Comparison of ENCODE assay signal across 9 cellular contexts in the genomic region with DNA sequence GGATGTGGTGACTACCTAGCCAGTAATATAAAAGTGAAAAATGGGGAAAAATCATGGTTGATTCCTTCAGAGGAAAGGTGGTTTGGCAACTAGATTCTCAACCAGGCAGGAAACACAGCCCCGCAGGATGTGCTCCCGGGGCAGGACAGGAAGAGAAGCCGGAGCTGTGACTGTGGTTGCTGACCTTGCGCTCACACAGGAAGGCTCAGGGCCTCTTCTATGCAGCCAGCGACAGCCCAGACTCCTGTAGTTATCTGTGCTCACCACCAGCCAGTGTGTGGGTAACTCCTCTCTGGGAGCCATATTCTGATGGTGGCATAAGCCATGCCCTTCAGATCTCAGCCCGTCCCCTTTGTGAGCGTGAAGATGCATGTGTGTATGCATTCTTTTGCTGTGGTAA. TPM values are rescaled to one million over a fixed set of nuclear protein-coding genes. Genes with fewer than 3 reads are reported as not detected.
DNase-seq lines count a peak whose midpoint lies in the region; ATAC-seq, FAIRE-seq and TF ChIP-seq lines count a peak whose summit lies in the region.
"Had no signal": no experiment of that assay in that cellular context is flagged by ENCODE, and none has a peak within 500 bp of the region (broad histone marks: within the 10 kb centered on the region; RNA-seq: fewer than 3 reads in every experiment).

No MANE protein-coding gene starts in this region.

- H3K27ac ChIP-seq in right cardiac atrium (ENCODE audit: low read length), result no peak overlapping the region

- peak overlapping the region; percentile 68 for H3K27ac Mint-ChIP-seq in activated T-cell treated with anti-CD3 and anti-CD28 coated beads, Interleukin-2, amount 50 U/mL, for 24 hours
- H3K27ac Mint-ChIP-seq in stimulated activated effector memory CD8-positive, alpha-beta T cell treated with anti-CD3 and anti-CD28 coated beads, Interleukin-12 subunit alpha, Interleukin-12 subunit beta, amount 100 ng/mL, for 72 hours, result peak overlapping the region; percentile 29

- no peaks in the 10 kb centered on the region for H3K27me3 Mint-ChIP-seq in activated T-cell treated with anti-CD3 and anti-CD28 coated beads, Interleukin-2, amount 50 U/mL, for 24 hours

- peaks cover 83% of the 10 kb centered on the region for H3K36me3 Mint-ChIP-seq in activated T-cell treated with anti-CD3 and anti-CD28 coated beads, Interleukin-2, amount 50 U/mL, for 24 hours (ENCODE audit: low read depth)
- H3K36me3 Mint-ChIP-seq in stimulated activated effector memory CD8-positive, alpha-beta T cell treated with anti-CD3 and anti-CD28 coated beads, Interleukin-12 subunit alpha, Interleukin-12 subunit beta, amount 100 ng/mL, for 72 hours, result peaks cover 93% of the 10 kb centered on the region

- no peaks in the 10 kb centered on the region for H3K27me3 ChIP-seq in right cardiac atrium (ENCODE audit: control insufficient read depth, insufficient read depth)

- TF ChIP-seq POLR2A in GM12892 (IDR thresholded peaks at IDR 0.05; ENCODE audit: low read depth, low read length), result no peak

- no peak for DNase-seq in activated T-cell treated with anti-CD3 and anti-CD28 coated beads, Interleukin-2, amount 50 U/mL, for 24 hours
- DNase-seq in activated T-cell treated with anti-CD3 and anti-CD28 coated beads for 4 hours, result no peak
- peak; percentile 9 for DNase-seq in activated T-helper 1 cell treated with Interleukin-2 at 50 U/mL for 16 hours (ENCODE audit: low read depth)
- DNase-seq in right cardiac atrium, result peak in 2 of 3 donors; percentile 43 to 70
- DNase-seq in stimulated activated effector memory CD8-positive, alpha-beta T cell treated with anti-CD3 and anti-CD28 coated beads, Interleukin-12 subunit alpha, Interleukin-12 subunit beta, amount 100 ng/mL, for 72 hours (ENCODE audit: low spot score in 2 of 2), result peak in 1 of 2 donors; percentile 63
- no peak for DNase-seq in GM12892 (ENCODE audit: insufficient read length)
- DNase-seq: foreskin melanocyte had no signal

- H3K4me1 Mint-ChIP-seq in activated T-cell treated with anti-CD3 and anti-CD28 coated beads, Interleukin-2, amount 50 U/mL, for 24 hours (ENCODE audit: low read depth), result peaks cover 42% of the 10 kb centered on the region
- H3K4me1 Mint-ChIP-seq in stimulated activated effector memory CD8-positive, alpha-beta T cell treated with anti-CD3 and anti-CD28 coated beads, Interleukin-12 subunit alpha, Interleukin-12 subunit beta, amount 100 ng/mL, for 72 hours, result peaks cover 29% of the 10 kb centered on the region

- no peaks in the 10 kb centered on the region for H3K9me3 ChIP-seq in right cardiac atrium (ENCODE audit: control insufficient read depth, low read length)

- intact Hi-C loops in right cardiac atrium (cut with DNase I), result no loop called here

- WGBS in right cardiac atrium, result 52% methylated on average over 7 of the region's 7 CpGs

- H3K9me3 Mint-ChIP-seq in activated T-cell treated with anti-CD3 and anti-CD28 coated beads, Interleukin-2, amount 50 U/mL, for 24 hours, result no peaks in the 10 kb centered on the region
- H3K9me3 Mint-ChIP-seq in stimulated activated effector memory CD8-positive, alpha-beta T cell treated with anti-CD3 and anti-CD28 coated beads, Interleukin-12 subunit alpha, Interleukin-12 subunit beta, amount 100 ng/mL, for 72 hours, result no peaks in the 10 kb centered on the region

- no peak overlapping the region for H3K4me3 ChIP-seq in right cardiac atrium (ENCODE audit: low read length)

- ATAC-seq in right cardiac atrium (peak; percentile 85 to 89), GM21381 (IDR thresholded peaks at IDR 0.05; ENCODE audit: unreplicated experiment) (no peak), GM21528 (IDR thresholded peaks at IDR 0.05; ENCODE audit: low FRiP score, unreplicated experiment) (no peak)
- ATAC-seq in stimulated activated effector memory CD8-positive, alpha-beta T cell treated with anti-CD3 and anti-CD28 coated beads, Interleukin-12 subunit alpha, Interleukin-12 subunit beta, amount 100 ng/mL, for 72 hours, result peak; percentile 81

- no peaks in the 10 kb centered on the region for H3K4me1 ChIP-seq in right cardiac atrium (ENCODE audit: control insufficient read depth, insufficient read depth, low read length)

- no peak overlapping the region for H3K4me3 Mint-ChIP-seq in activated T-cell treated with anti-CD3 and anti-CD28 coated beads, Interleukin-2, amount 50 U/mL, for 24 hours
- peak overlapping the region; percentile 30 for H3K4me3 Mint-ChIP-seq in stimulated activated effector memory CD8-positive, alpha-beta T cell treated with anti-CD3 and anti-CD28 coated beads, Interleukin-12 subunit alpha, Interleukin-12 subunit beta, amount 100 ng/mL, for 72 hours

- FAIRE-seq in GM12892 (lab: Jason Lieb, UNC), result no peak

RNA-seq across cellular contexts. Expression of a gene that starts 50.7 kb away (rescaled TPM):
- total RNA-seq in right cardiac atrium, result 10 to 100 TPM; 13.4 to 21.1 (median 16.9) TPM
- 9.7 TPM for polyA plus RNA-seq in right cardiac atrium
- 71.1 TPM for polyA plus RNA-seq in GM12892 (2012; ENCODE audit: missing spikeins)

Comparison
In these comparisons a context has a peak if more than half of its experiments do, and no peak if none do; other contexts are left out.
1. DNase-seq: peak in activated T-helper 1 cell treated with Interleukin-2 at 50 U/mL for 16 hours (single experiment) and right cardiac atrium (2 of 3); none in activated T-cell treated with anti-CD3 and anti-CD28 coated beads, Interleukin-2, amount 50 U/mL, for 24 hours (single experiment), activated T-cell treated with anti-CD3 and anti-CD28 coated beads for 4 hours (single experiment) and GM12892 (single experiment).
2. ATAC-seq: peak in right cardiac atrium (2 of 2) and stimulated activated effector memory CD8-positive, alpha-beta T cell treated with anti-CD3 and anti-CD28 coated beads, Interleukin-12 subunit alpha, Interleukin-12 subunit beta, amount 100 ng/mL, for 72 hours (single experiment); none in GM21381 (single experiment) and GM21528 (single experiment).